1 cellular context compared by ENCODE assay signal in genomic region chr11:33039274-33040126, GRCh38.
TF ChIP-seq lines count a peak whose summit lies in the region.

Gene TCP11L1 (plus strand): TSS chr11:33039572. CDS start chr11:33043774, 4,202 bp downstream.

TF ChIP-seq in GM12878, 131 proteins besides CTCF, POLR2A, EP300 and RAD21 (continued from another document):
- no peak for TF ChIP-seq EED (IDR thresholded peaks at IDR 0.05; ENCODE audit: low read depth)
- no peak for TF ChIP-seq ZNF24 (IDR thresholded peaks at IDR 0.05)
- no peak for TF ChIP-seq WRNIP1 (IDR thresholded peaks at IDR 0.05; ENCODE audit: borderline replicate concordance, low read depth, low read length)
- peak in 1 of 2 experiments; percentile 61; a peak in 1 of 4 replicates for TF ChIP-seq BHLHE40 (IDR thresholded peaks at IDR 0.05; ENCODE audit: borderline replicate concordance in 1 of 2, low read depth in 2 of 2, low read length in 1 of 2)
- TF ChIP-seq TCF12 (IDR thresholded peaks at IDR 0.05; ENCODE audit: low read depth, low read length), result peak; percentile 94
- TF ChIP-seq IKZF2 (IDR thresholded peaks at IDR 0.05), result peak in 1 of 2 experiments; percentile 10; a peak in 1 of 4 replicates
- TF ChIP-seq SIX5 (IDR thresholded peaks at IDR 0.05; ENCODE audit: low read depth, low read length, severe bottlenecking), result peak; percentile 43
- peak; percentile 82 for TF ChIP-seq PBX3 (IDR thresholded peaks at IDR 0.05; ENCODE audit: insufficient replicate concordance, low read depth, low read length)
- TF ChIP-seq E2F8 (IDR thresholded peaks at IDR 0.05; ENCODE audit: low read depth, partially characterized antibody), result no peak
- peak; percentile 8; the same call in 1 of the 2 replicates for TF ChIP-seq RELB (IDR thresholded peaks at IDR 0.05; ENCODE audit: low read depth)
- TF ChIP-seq RB1 (IDR thresholded peaks at IDR 0.05; ENCODE audit: borderline replicate concordance), result peak; percentile 67; the same call in 1 of the 2 replicates
- TF ChIP-seq NR2F1 (conservative IDR thresholded peaks at IDR 0.05), result 0 out of 2 replicates have a peak, but pooled peaks have one; percentile 22
- TF ChIP-seq STAT1 (conservative IDR thresholded peaks at IDR 0.05), result peak; percentile 6; the same call in 1 of the 2 replicates
- no peak for TF ChIP-seq CHD2 (IDR thresholded peaks at IDR 0.05; ENCODE audit: borderline replicate concordance, low read depth, low read length)
- TF ChIP-seq TAF1 (IDR thresholded peaks at IDR 0.05; ENCODE audit: borderline replicate concordance, low read depth, low read length), result 0 out of 2 replicates have a peak, but pooled peaks have one; percentile 17
- TF ChIP-seq LARP7 (IDR thresholded peaks at IDR 0.05), result peak; percentile 80; the same call in 1 of the 2 replicates
- TF ChIP-seq ZNF207 (IDR thresholded peaks at IDR 0.05; ENCODE audit: borderline replicate concordance), result peak; percentile 60; the same call in 1 of the 2 replicates
- TF ChIP-seq PKNOX1 (IDR thresholded peaks at IDR 0.05), result peak; percentile 83
- 0 out of 2 replicates have a peak, but pooled peaks have one; percentile 31 for TF ChIP-seq ELK1 (IDR thresholded peaks at IDR 0.05; ENCODE audit: low read depth, low read length)
- peak; percentile 69 for TF ChIP-seq DPF2 (IDR thresholded peaks at IDR 0.05)
- TF ChIP-seq ZNF384 (IDR thresholded peaks at IDR 0.05; ENCODE audit: borderline replicate concordance, low read depth, low read length), result no peak
- no peak for TF ChIP-seq SKIL (IDR thresholded peaks at IDR 0.05; ENCODE audit: low read depth, poor library complexity, severe bottlenecking)
- peak; percentile 98 for TF ChIP-seq YY1 (IDR thresholded peaks at IDR 0.05; ENCODE audit: low read depth, low read length)
- TF ChIP-seq NR2C1 (IDR thresholded peaks at IDR 0.05), result peak; percentile 90
- TF ChIP-seq CREM (IDR thresholded peaks at IDR 0.05; ENCODE audit: low read depth), result peak; percentile 27
- peak; percentile 94 for TF ChIP-seq IKZF1 (conservative IDR thresholded peaks at IDR 0.05)
- peak; percentile 23 for TF ChIP-seq KLF5 (IDR thresholded peaks at IDR 0.05; ENCODE audit: partially characterized antibody)
- TF ChIP-seq TCF3 (IDR thresholded peaks at IDR 0.05; ENCODE audit: borderline replicate concordance, insufficient read depth, low read depth, low read length), result peak; percentile 88; the same call in 1 of the 2 replicates
- peak; percentile 38; the same call in 1 of the 2 replicates for TF ChIP-seq BACH1 (IDR thresholded peaks at IDR 0.05; ENCODE audit: borderline replicate concordance)
- TF ChIP-seq ATF7 (IDR thresholded peaks at IDR 0.05; ENCODE audit: low read depth), result 0 out of 2 replicates have a peak, but pooled peaks have one; percentile 10
- peak; percentile 77 for TF ChIP-seq HCFC1 (IDR thresholded peaks at IDR 0.05; ENCODE audit: low read length)
- peak; percentile 89 for TF ChIP-seq GATAD2B (conservative IDR thresholded peaks at IDR 0.05; ENCODE audit: low read depth)
- TF ChIP-seq HDGF (IDR thresholded peaks at IDR 0.05), result no peak
- 0 out of 2 replicates have a peak, but pooled peaks have one; percentile 42 for TF ChIP-seq MXI1 (IDR thresholded peaks at IDR 0.05; ENCODE audit: low read depth, low read length)
- TF ChIP-seq RCOR1 (conservative IDR thresholded peaks at IDR 0.05; ENCODE audit: low read depth, low read length), result peak; percentile 90; the same call in 1 of the 2 replicates
- peak; percentile 82 for TF ChIP-seq NKRF (conservative IDR thresholded peaks at IDR 0.05)
- 0 out of 2 replicates have a peak, but pooled peaks have one; percentile 56 for TF ChIP-seq ASH2L (IDR thresholded peaks at IDR 0.05; ENCODE audit: borderline replicate concordance, low read depth)
- TF ChIP-seq POLR2AphosphoS5 (IDR thresholded peaks at IDR 0.05; ENCODE audit: low read length), result peak; percentile 24
TF ChIP-seq in GM12878: peak in this region for 35.
